1 cellular context compared by ENCODE assay signal in genomic region chr6:146028835-146029572, GRCh38.
TF ChIP-seq lines count a peak whose summit lies in the region.

Gene GRM1 (plus strand): TSS chr6:146029062. CDS start chr6:146029518, 456 bp downstream.

TF ChIP-seq in H1, 55 proteins besides CTCF, POLR2A, EP300 and RAD21:
- TF ChIP-seq KDM1A (IDR thresholded peaks at IDR 0.05; ENCODE audit: borderline replicate concordance, low read length) (no peak), SIX5 (IDR thresholded peaks at IDR 0.05; ENCODE audit: low read depth, low read length) (no peak), TAF7 (optimal IDR thresholded peaks at IDR 0.05; ENCODE audit: borderline replicate concordance, low read depth, low read length) (no peak), CHD2 (IDR thresholded peaks at IDR 0.05; ENCODE audit: low read length) (no peak), GTF2F1 (IDR thresholded peaks at IDR 0.05; ENCODE audit: borderline replicate concordance, low read depth, low read length) (no peak), RXRA (IDR thresholded peaks at IDR 0.05; ENCODE audit: insufficient read depth, low read depth, low read length) (no peak), YY1 (IDR thresholded peaks at IDR 0.05; ENCODE audit: low read depth, low read length) (no peak), GABPA (IDR thresholded peaks at IDR 0.05; ENCODE audit: borderline replicate concordance, insufficient read depth, low read length) (no peak), KDM4A (IDR thresholded peaks at IDR 0.05; ENCODE audit: low read depth, low read length, severe bottlenecking) (no peak), KDM5A (IDR thresholded peaks at IDR 0.05; ENCODE audit: low read length) (no peak), EZH2 (IDR thresholded peaks at IDR 0.05; ENCODE audit: low read depth, low read length, severe bottlenecking) (no peak), TCF12 (IDR thresholded peaks at IDR 0.05; ENCODE audit: low read depth, low read length) (no peak), HDAC6 (IDR thresholded peaks at IDR 0.05; ENCODE audit: low read depth, low read length) (no peak), SIRT6 (IDR thresholded peaks at IDR 0.05; ENCODE audit: low read length) (no peak), HDAC2 (IDR thresholded peaks at IDR 0.05; ENCODE audit: borderline replicate concordance in 1 of 2, low read depth in 2 of 2, low read length in 2 of 2) (no peak)
TF ChIP-seq in H1: peak in this region for 0.
